ENCODE assay signal across 9 cellular contexts in genomic region chr4:20773144-20773997, GRCh38.
DNase-seq lines count a peak whose midpoint lies in the region; ATAC-seq and TF ChIP-seq lines count a peak whose summit lies in the region.
"Had no signal": no experiment of that assay in that cellular context is flagged by ENCODE, and none has a peak within 500 bp of the region (broad histone marks: within the 10 kb centered on the region; RNA-seq: fewer than 3 reads in every experiment).

No MANE protein-coding gene starts in this region.

- no peak overlapping the region for H3K27ac ChIP-seq in tibial nerve

- DNase-seq in SIG-M5 treated with dmso at 0.1 percent for 504 hours (lab: John Stamatoyannopoulos, UW; ENCODE audit: unreplicated experiment) (peak; percentile 37), SIG-M5 (lab: John Stamatoyannopoulos, UW) (no peak), HCEC 1CT (peak; percentile 60), MV-4-11 (lab: John Stamatoyannopoulos, UW) (peak; percentile 10), medulla oblongata (ENCODE audit: extremely low spot score) (peak; percentile 75), tibial nerve (ENCODE audit: low spot score in 2 of 2) (peak in 1 of 2 donors; percentile 63)
- DNase-seq in effector memory CD8-positive, alpha-beta T cell: peak; percentile 4 to 35 (median 32)

- 25 to 29% methylated on average over 14 of the region's 14 CpGs for WGBS in tibial nerve, 2 donors

- TF ChIP-seq CTCF in tibial nerve (IDR thresholded peaks at IDR 0.05): peak; percentile 40 to 64 (median 44)

- H3K27me3 ChIP-seq in tibial nerve: no peaks in the 10 kb centered on the region

- H3K4me1 Mint-ChIP-seq in effector memory CD8-positive, alpha-beta T cell (ENCODE audit: low read depth in 2 of 2): peaks cover 0 to 3% of the 10 kb centered on the region in 2 donors

- ATAC-seq in SK-N-SH treated with all-trans-retinoic acid at 6 μM for 48 hours: peak; percentile 96
- peak; percentile 77 for ATAC-seq in effector memory CD8-positive, alpha-beta T cell (replicated peaks)

- no peak for TF ChIP-seq EP300 in tibial nerve (IDR thresholded peaks at IDR 0.05)

- TF ChIP-seq POLR2A in tibial nerve (IDR thresholded peaks at IDR 0.05): no peak

- no peaks in the 10 kb centered on the region for H3K27me3 Mint-ChIP-seq in effector memory CD8-positive, alpha-beta T cell

- H3K4me3 ChIP-seq in tibial nerve: no peak overlapping the region

- H3K9me3 ChIP-seq in tibial nerve: no peaks in the 10 kb centered on the region

- H3K4me1 ChIP-seq in tibial nerve: peaks cover 0 to 3% (median 0%) of the 10 kb centered on the region in 4 donors

- peak overlapping the region in 1 of 2 donors; percentile 27 for H3K4me3 Mint-ChIP-seq in effector memory CD8-positive, alpha-beta T cell

- H3K36me3 Mint-ChIP-seq in effector memory CD8-positive, alpha-beta T cell (ENCODE audit: insufficient read depth): no peaks in the 10 kb centered on the region
- H3K36me3 Mint-ChIP-seq: CD8-positive, alpha-beta memory T cell had no signal

- H3K36me3 ChIP-seq in tibial nerve: no peaks in the 10 kb centered on the region

- no peak overlapping the region for H3K27ac Mint-ChIP-seq in effector memory CD8-positive, alpha-beta T cell

- no peaks in the 10 kb centered on the region for H3K9me3 Mint-ChIP-seq in effector memory CD8-positive, alpha-beta T cell

TF ChIP-seq in SK-N-SH treated with all-trans-retinoic acid at 6 μM for 48 hours, 23 proteins besides CTCF, POLR2A, EP300 and RAD21:
- TF ChIP-seq ZNF8 (CRISPR knock-in tag; IDR thresholded peaks at IDR 0.05): no peak
- no peak for TF ChIP-seq ISL1 (CRISPR knock-in tag; IDR thresholded peaks at IDR 0.05)
- no peak for TF ChIP-seq PATZ1 (CRISPR knock-in tag; IDR thresholded peaks at IDR 0.05; ENCODE audit: borderline replicate concordance)
- no peak for TF ChIP-seq TOX (CRISPR knock-in tag; IDR thresholded peaks at IDR 0.05; ENCODE audit: borderline replicate concordance)
- TF ChIP-seq ARNTL (CRISPR knock-in tag; IDR thresholded peaks at IDR 0.05; ENCODE audit: borderline replicate concordance, low read depth): no peak
- no peak for TF ChIP-seq OSR1 (CRISPR knock-in tag; IDR thresholded peaks at IDR 0.05)
- TF ChIP-seq POU6F1 (CRISPR knock-in tag; IDR thresholded peaks at IDR 0.05; ENCODE audit: borderline replicate concordance, low read depth): no peak
- no peak for TF ChIP-seq ZC3H10 (CRISPR knock-in tag; IDR thresholded peaks at IDR 0.05)
